Comparison of ENCODE assay signal across 17 cellular contexts in the genomic region with DNA sequence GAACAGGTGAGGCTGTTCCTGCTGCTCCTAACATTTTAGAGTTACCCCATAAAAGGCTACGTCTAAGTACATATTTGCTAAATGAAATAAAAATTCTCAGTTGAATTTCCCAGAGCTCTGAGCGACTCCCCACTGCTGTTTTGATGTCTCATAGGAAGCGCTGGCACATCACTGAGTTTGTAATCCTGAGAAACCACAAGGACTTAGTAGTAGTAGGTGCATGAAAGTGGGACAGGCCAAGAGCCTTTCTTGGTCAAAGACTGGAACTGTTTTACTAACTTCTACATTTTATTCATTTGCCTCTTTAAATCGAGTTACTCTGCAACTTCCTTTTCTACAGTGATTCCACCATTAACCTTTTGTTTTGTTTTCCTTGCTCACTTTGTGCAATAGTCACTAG.
DNase-seq lines count a peak whose midpoint lies in the region; ATAC-seq and TF ChIP-seq lines count a peak whose summit lies in the region.
"Had no signal": no experiment of that assay in that cellular context is flagged by ENCODE, and none has a peak within 500 bp of the region (broad histone marks: within the 10 kb centered on the region; RNA-seq: fewer than 3 reads in every experiment).

No MANE protein-coding gene starts in this region.

- no peak overlapping the region for H3K9ac ChIP-seq in smooth muscle cell (ENCODE audit: low read depth)
- H3K9ac ChIP-seq: BLaER1, GM23248 had no signal

- no peaks in the 10 kb centered on the region for H4K20me1 ChIP-seq in smooth muscle cell (ENCODE audit: low read depth)
- H4K20me1 ChIP-seq: BLaER1 had no signal

- DNase-seq in ELR (ENCODE audit: low read depth) (peak; percentile 24), M059J (ENCODE audit: low read depth) (peak; percentile 5), amniotic epithelial cell (ENCODE audit: low read depth) (peak; percentile 73), smooth muscle cell (lab: John Stamatoyannopoulos, UW; ENCODE audit: unreplicated experiment) (no peak), NCI-H2196 (lab: John Stamatoyannopoulos, UW; ENCODE audit: unreplicated experiment) (no peak)
- DNase-seq: 8988T; CD4-positive, alpha-beta memory T cell; DMS153; DMS79; GF-D8; GM23248; IMR-90 had no signal

- H3K27ac ChIP-seq in smooth muscle cell (ENCODE audit: low read depth) = no peak overlapping the region
- H3K27ac ChIP-seq: BLaER1, GM23248, HL-60 had no signal

- 46% methylated on average over 4 of the region's 4 CpGs for WGBS in smooth muscle cell (ENCODE audit: low lambda C conversion rate)

- no peaks in the 10 kb centered on the region for H3K79me2 ChIP-seq in smooth muscle cell (ENCODE audit: low read depth)

- H2AFZ ChIP-seq in smooth muscle cell (ENCODE audit: low read depth) = no peak overlapping the region
- H2AFZ ChIP-seq: GM23248 had no signal

- H3K27me3 ChIP-seq in smooth muscle cell (ENCODE audit: low read depth) = no peaks in the 10 kb centered on the region
- H3K27me3 ChIP-seq: BLaER1 had no signal

- H3K9me3 ChIP-seq in smooth muscle cell (replicated peaks; ENCODE audit: low read depth) = no peaks in the 10 kb centered on the region
- H3K9me3 ChIP-seq: BLaER1, HAP-1 had no signal

- ATAC-seq in GM18870 (IDR thresholded peaks at IDR 0.05; ENCODE audit: unreplicated experiment) (no peak), HG03159 (IDR thresholded peaks at IDR 0.05; ENCODE audit: unreplicated experiment) (no peak)

- H3F3A ChIP-seq in smooth muscle cell (ENCODE audit: low read depth) = no peaks in the 10 kb centered on the region

- TF ChIP-seq CTCF in smooth muscle cell (IDR thresholded peaks at IDR 0.05; ENCODE audit: borderline replicate concordance, insufficient read depth, poor library complexity, severe bottlenecking) = no peak

- no peak overlapping the region for H3K4me3 ChIP-seq in smooth muscle cell
- H3K4me3 ChIP-seq: BLaER1, GM23248, HAP-1 had no signal

- H3K4me2 ChIP-seq in smooth muscle cell = peak overlapping the region; percentile 4
- H3K4me2 ChIP-seq: BLaER1 had no signal

- no peaks in the 10 kb centered on the region for H3K4me1 ChIP-seq in smooth muscle cell (ENCODE audit: low read depth)
- H3K4me1 ChIP-seq: BLaER1, HAP-1 had no signal

- no peaks in the 10 kb centered on the region for H3K36me3 ChIP-seq in smooth muscle cell (ENCODE audit: low read depth)
- H3K36me3 ChIP-seq: BLaER1, HAP-1 had no signal

Comparison
In these comparisons a context has a peak if more than half of its experiments do, and no peak if none do; other contexts are left out.
1. DNase-seq: peak in ELR (single experiment), M059J (single experiment) and amniotic epithelial cell (single experiment); none in smooth muscle cell (single experiment) and NCI-H2196 (single experiment).